In genomic region chr13:72180253-72180952, GRCh38 we compare ENCODE assay signal across 21 cellular contexts.
DNase-seq lines count a peak whose midpoint lies in the region; ATAC-seq and TF ChIP-seq lines count a peak whose summit lies in the region.
"Had no signal": no experiment of that assay in that cellular context is flagged by ENCODE, and none has a peak within 500 bp of the region (broad histone marks: within the 10 kb centered on the region; RNA-seq: fewer than 3 reads in every experiment).

No MANE protein-coding gene starts in this region.

- H3K4me3 ChIP-seq in breast epithelium = no peak overlapping the region
- no peak overlapping the region for H3K4me3 ChIP-seq in adipocyte (ENCODE audit: low read length)
- H3K4me3 ChIP-seq in retinal pigment epithelial cell (ENCODE audit: low read length) = no peak overlapping the region
- no peak overlapping the region for H3K4me3 ChIP-seq in mesendoderm (ENCODE audit: low read length)
- H3K4me3 ChIP-seq: left ventricle myocardium inferior, ovary had no signal

- POLR2A ChIA-PET in MCF 10A (lab: Yijun Ruan, JAX) = no interaction called here

- no peak for TF ChIP-seq POLR2A in breast epithelium (IDR thresholded peaks at IDR 0.05)

- no peak overlapping the region for H4K8ac ChIP-seq in mesendoderm (ENCODE audit: low read depth, low read length)

- no peaks in the 10 kb centered on the region for H3K9me3 ChIP-seq in breast epithelium
- H3K9me3 ChIP-seq in adipocyte (ENCODE audit: control insufficient read depth, low read length) = no peaks in the 10 kb centered on the region
- H3K9me3 ChIP-seq: left ventricle myocardium inferior, ovary had no signal

- H3K23ac ChIP-seq in mesendoderm (ENCODE audit: low read length) = no peak overlapping the region

- no peaks in the 10 kb centered on the region for H3K36me3 Mint-ChIP-seq in MCF 10A (ENCODE audit: insufficient read depth, unreplicated experiment)
- H3K36me3 Mint-ChIP-seq in activated naive CD8-positive, alpha-beta T cell treated with anti-CD3 and anti-CD28 coated beads for 36 hours = no peaks in the 10 kb centered on the region

- no peaks in the 10 kb centered on the region for H3K79me2 ChIP-seq in mesendoderm (ENCODE audit: control insufficient read depth, insufficient read depth, low read length)

- no peaks in the 10 kb centered on the region for H3K9me3 Mint-ChIP-seq in MCF 10A (ENCODE audit: unreplicated experiment)
- H3K9me3 Mint-ChIP-seq in activated naive CD8-positive, alpha-beta T cell treated with anti-CD3 and anti-CD28 coated beads for 36 hours = peaks cover 4% of the 10 kb centered on the region
- H3K9me3 Mint-ChIP-seq: activated naive CD8-positive, alpha-beta T cell treated with anti-CD3 and anti-CD28 coated beads, Interleukin-2, amount 50 U/mL, for 24 hours; T-helper 1 cell treated with Interleukin-12 subunit alpha and Interleukin-12 subunit beta and Interleukin-4 antibody, amounts not matched to agents 30 μg/mL and 1 μg/mL, for 36 hours had no signal

- no peak overlapping the region for H2BK120ac ChIP-seq in mesendoderm (ENCODE audit: low read depth, low read length)

- peak; percentile 59 for ATAC-seq in foreskin keratinocyte
- ATAC-seq: activated naive CD8-positive, alpha-beta T cell treated with anti-CD3 and anti-CD28 coated beads, Interleukin-2, amount 50 U/mL, for 24 hours; effector memory CD8-positive, alpha-beta T cell; stimulated activated naive CD8-positive, alpha-beta T cell treated with anti-CD3 and anti-CD28 coated beads, Interleukin-15, amount 100 ng/mL, for 72 hours had no signal

- no peaks in the 10 kb centered on the region for H3K4me1 ChIP-seq in breast epithelium
- H3K4me1 ChIP-seq in adipocyte (ENCODE audit: control insufficient read depth, insufficient read depth, low read length) = no peaks in the 10 kb centered on the region
- H3K4me1 ChIP-seq in foreskin keratinocyte = no peaks in the 10 kb centered on the region
- H3K4me1 ChIP-seq in mesendoderm (ENCODE audit: control insufficient read depth, low read depth, low read length) = no peaks in the 10 kb centered on the region
- H3K4me1 ChIP-seq: left ventricle myocardium inferior had no signal

- no peak overlapping the region for H3K18ac ChIP-seq in mesendoderm (ENCODE audit: low read length)

- H3K27me3 ChIP-seq in breast epithelium (no peaks in the 10 kb centered on the region), adipocyte (replicated peaks; ENCODE audit: control insufficient read depth, insufficient read depth, low read length) (no peaks in the 10 kb centered on the region), foreskin keratinocyte (no peaks in the 10 kb centered on the region), mesendoderm (ENCODE audit: insufficient read depth, low read length, poor library complexity) (no peaks in the 10 kb centered on the region)
- H3K27me3 ChIP-seq: ovary had no signal

- H3K4ac ChIP-seq in mesendoderm (ENCODE audit: low read depth, low read length) = no peak overlapping the region

- intact Hi-C loops in MCF 10A (cut with micrococcal nuclease) (no loop called here), breast epithelium (cut with DNase I; ENCODE audit: low total_unique reads) (no loop called here)

- H2BK15ac ChIP-seq in mesendoderm (replicated peaks; ENCODE audit: low read depth) = no peak overlapping the region

- no peak overlapping the region for H3K9ac ChIP-seq in adipocyte (ENCODE audit: low read length)
- H3K9ac ChIP-seq in mesendoderm (ENCODE audit: low read length) = no peak overlapping the region

- H2BK5ac ChIP-seq in mesendoderm (ENCODE audit: low read length) = no peak overlapping the region

- DNase-seq in MCF 10A (ENCODE audit: unreplicated experiment) = peak; percentile 5
- DNase-seq in breast epithelium (ENCODE audit: low spot score in 2 of 2) = no peak
- DNase-seq in adipocyte (ENCODE audit: low read depth) = peak; percentile 7
- DNase-seq in foreskin keratinocyte = peak; percentile 41 to 73
- DNase-seq in retinal pigment epithelial cell (ENCODE audit: low read depth) = peak; percentile 88
- no peak for DNase-seq in activated naive CD8-positive, alpha-beta T cell treated with anti-CD3 and anti-CD28 coated beads for 36 hours
- no peak for DNase-seq in mesendoderm
- no peak for DNase-seq in activated T-cell treated with anti-CD3 and anti-CD28 coated beads, Interleukin-2, amount 50 U/mL, for 48 hours
- DNase-seq: 8988T; activated CD4-positive, CD25-positive, alpha-beta regulatory T cell; activated naive CD8-positive, alpha-beta T cell treated with anti-CD3 and anti-CD28 coated beads, Interleukin-2, amount 50 U/mL, for 24 hours; C1 segment of cervical spinal cord; effector memory CD8-positive, alpha-beta T cell; hypothalamus; left ventricle myocardium inferior; NCI-H187; NCI-H524; ovary; stimulated activated CD4-positive, alpha-beta T cell treated with anti-CD3 and anti-CD28 coated beads, Interleukin-2, amount 100 ng/mL, for 24 hours; stimulated activated naive CD8-positive, alpha-beta T cell treated with anti-CD3 and anti-CD28 coated beads, Interleukin-15, amount 100 ng/mL, for 72 hours had no signal

- H4K5ac ChIP-seq in mesendoderm (ENCODE audit: low read length) = no peak overlapping the region

- no peak overlapping the region for H3K27ac ChIP-seq in breast epithelium
- no peak overlapping the region for H3K27ac ChIP-seq in foreskin keratinocyte
- H3K27ac ChIP-seq in mesendoderm (ENCODE audit: low read depth, low read length) = no peak overlapping the region
- H3K27ac ChIP-seq: left ventricle myocardium inferior, ovary had no signal

- H2AK5ac ChIP-seq in mesendoderm (ENCODE audit: low read length) = no peak overlapping the region

- H3K36me3 ChIP-seq in breast epithelium (no peaks in the 10 kb centered on the region), adipocyte (ENCODE audit: control insufficient read depth, insufficient read depth, low read length, severe bottlenecking) (no peaks in the 10 kb centered on the region), mesendoderm (ENCODE audit: control insufficient read depth, insufficient read depth, low read length) (no peaks in the 10 kb centered on the region)
- H3K36me3 ChIP-seq: left ventricle myocardium inferior, ovary had no signal

- CTCF ChIA-PET in MCF 10A (lab: Yijun Ruan, JAX) = interaction anchor here (0.6 to 0.7 kb wide), 3 partner anchors 22 to 265 kb away, joined by 3 to 6 read pairs (median 3); no protein-coding TSS in a partner anchor

- H3K4me3 Mint-ChIP-seq in MCF 10A (ENCODE audit: unreplicated experiment) = no peak overlapping the region
- no peak overlapping the region for H3K4me3 Mint-ChIP-seq in activated naive CD8-positive, alpha-beta T cell treated with anti-CD3 and anti-CD28 coated beads for 36 hours
- H3K4me3 Mint-ChIP-seq: activated naive CD8-positive, alpha-beta T cell treated with anti-CD3 and anti-CD28 coated beads, Interleukin-2, amount 50 U/mL, for 24 hours; effector memory CD8-positive, alpha-beta T cell; stimulated activated naive CD8-positive, alpha-beta T cell treated with anti-CD3 and anti-CD28 coated beads, Interleukin-15, amount 100 ng/mL, for 72 hours; T-helper 1 cell treated with Interleukin-12 subunit alpha and Interleukin-12 subunit beta and Interleukin-4 antibody, amounts not matched to agents 30 μg/mL and 1 μg/mL, for 36 hours had no signal

- TF ChIP-seq CTCF in MCF 10A (IDR thresholded peaks at IDR 0.05; ENCODE audit: unreplicated experiment) (no peak), breast epithelium (IDR thresholded peaks at IDR 0.05) (no peak), foreskin keratinocyte (conservative IDR thresholded peaks at IDR 0.05) (no peak), retinal pigment epithelial cell (conservative IDR thresholded peaks at IDR 0.05; ENCODE audit: low read depth, low read length) (peak; percentile 4)

- H3K56ac ChIP-seq in mesendoderm (ENCODE audit: low read length) = no peak overlapping the region

- no CpG with 5 or more reads among the region's 7 CpGs for WGBS in mesendoderm (ENCODE audit: extremely low coverage, insufficient coverage, low lambda C conversion rate)

- no peaks in the 10 kb centered on the region for H3K79me1 ChIP-seq in mesendoderm (ENCODE audit: low read length)

- no peaks in the 10 kb centered on the region for H3K4me1 Mint-ChIP-seq in MCF 10A (ENCODE audit: insufficient read depth, unreplicated experiment)
- no peaks in the 10 kb centered on the region for H3K4me1 Mint-ChIP-seq in activated naive CD8-positive, alpha-beta T cell treated with anti-CD3 and anti-CD28 coated beads for 36 hours
- H3K4me1 Mint-ChIP-seq: activated naive CD8-positive, alpha-beta T cell treated with anti-CD3 and anti-CD28 coated beads, Interleukin-2, amount 50 U/mL, for 24 hours; stimulated activated naive CD8-positive, alpha-beta T cell treated with anti-CD3 and anti-CD28 coated beads, Interleukin-15, amount 100 ng/mL, for 72 hours had no signal

- BruUV-seq in MCF 10A (replicated peaks; lab: Mats Ljungman, UMichigan) = no TSS peak

- no peak overlapping the region for H3K4me2 ChIP-seq in mesendoderm (ENCODE audit: low read length)

- no peaks in the 10 kb centered on the region for H3K27me3 Mint-ChIP-seq in MCF 10A (ENCODE audit: insufficient read depth, unreplicated experiment)
- no peaks in the 10 kb centered on the region for H3K27me3 Mint-ChIP-seq in activated naive CD8-positive, alpha-beta T cell treated with anti-CD3 and anti-CD28 coated beads for 36 hours
- H3K27me3 Mint-ChIP-seq: activated naive CD8-positive, alpha-beta T cell treated with anti-CD3 and anti-CD28 coated beads, Interleukin-2, amount 50 U/mL, for 24 hours; effector memory CD8-positive, alpha-beta T cell; stimulated activated naive CD8-positive, alpha-beta T cell treated with anti-CD3 and anti-CD28 coated beads, Interleukin-15, amount 100 ng/mL, for 72 hours had no signal

- H3K27ac Mint-ChIP-seq in MCF 10A (ENCODE audit: low read depth, unreplicated experiment) = no peak overlapping the region
- H3K27ac Mint-ChIP-seq in activated naive CD8-positive, alpha-beta T cell treated with anti-CD3 and anti-CD28 coated beads for 36 hours = no peak overlapping the region
- H3K27ac Mint-ChIP-seq: activated naive CD8-positive, alpha-beta T cell treated with anti-CD3 and anti-CD28 coated beads, Interleukin-2, amount 50 U/mL, for 24 hours; effector memory CD8-positive, alpha-beta T cell; stimulated activated naive CD8-positive, alpha-beta T cell treated with anti-CD3 and anti-CD28 coated beads, Interleukin-15, amount 100 ng/mL, for 72 hours; T-helper 1 cell treated with Interleukin-12 subunit alpha and Interleukin-12 subunit beta and Interleukin-4 antibody, amounts not matched to agents 30 μg/mL and 1 μg/mL, for 36 hours had no signal

Comparison
In these comparisons a context has a peak if more than half of its experiments do, and no peak if none do; other contexts are left out.
1. DNase-seq: peak in MCF 10A (single experiment), adipocyte (single experiment), foreskin keratinocyte (2 of 2) and retinal pigment epithelial cell (single experiment); none in breast epithelium (0 of 2), activated naive CD8-positive, alpha-beta T cell treated with anti-CD3 and anti-CD28 coated beads for 36 hours (single experiment), mesendoderm (single experiment) and activated T-cell treated with anti-CD3 and anti-CD28 coated beads, Interleukin-2, amount 50 U/mL, for 48 hours (0 of 2).